In genomic region chr11:131246156-131246555, GRCh38 we compare ENCODE assay signal across 1 cellular context.
TF ChIP-seq lines count a peak whose summit lies in the region.

No MANE protein-coding gene starts in this region.

TF ChIP-seq in GM23338, 12 proteins besides CTCF, POLR2A, EP300 and RAD21:
- no peak for TF ChIP-seq ZNF462 (CRISPR knock-in tag; IDR thresholded peaks at IDR 0.05)
- TF ChIP-seq ETS1 (IDR thresholded peaks at IDR 0.05): no peak
- no peak for TF ChIP-seq CREB1 (CRISPR knock-in tag; IDR thresholded peaks at IDR 0.05; ENCODE audit: low read depth)
- no peak for TF ChIP-seq EZH2 (IDR thresholded peaks at IDR 0.05; ENCODE audit: low read depth, unreplicated experiment)
- no peak for TF ChIP-seq ZNF114 (CRISPR knock-in tag; IDR thresholded peaks at IDR 0.05)
- no peak for TF ChIP-seq EZH2phosphoT487 (IDR thresholded peaks at IDR 0.05; ENCODE audit: unreplicated experiment)
- no peak for TF ChIP-seq NANOG (IDR thresholded peaks at IDR 0.05; ENCODE audit: borderline replicate concordance)
- no peak for TF ChIP-seq JUNB (IDR thresholded peaks at IDR 0.05; ENCODE audit: unreplicated experiment)
- no peak for TF ChIP-seq POLR2AphosphoS5 (IDR thresholded peaks at IDR 0.05; ENCODE audit: low read depth)
- TF ChIP-seq ZNF331 (CRISPR knock-in tag; IDR thresholded peaks at IDR 0.05; ENCODE audit: low read depth): no peak
- no peak for TF ChIP-seq STAT1 (IDR thresholded peaks at IDR 0.05; ENCODE audit: unreplicated experiment)
- no peak for TF ChIP-seq REST (IDR thresholded peaks at IDR 0.05; ENCODE audit: unreplicated experiment)
TF ChIP-seq in GM23338: peak in this region for 0.
